ENCODE assay signal across 2 cellular contexts in the genomic region with DNA sequence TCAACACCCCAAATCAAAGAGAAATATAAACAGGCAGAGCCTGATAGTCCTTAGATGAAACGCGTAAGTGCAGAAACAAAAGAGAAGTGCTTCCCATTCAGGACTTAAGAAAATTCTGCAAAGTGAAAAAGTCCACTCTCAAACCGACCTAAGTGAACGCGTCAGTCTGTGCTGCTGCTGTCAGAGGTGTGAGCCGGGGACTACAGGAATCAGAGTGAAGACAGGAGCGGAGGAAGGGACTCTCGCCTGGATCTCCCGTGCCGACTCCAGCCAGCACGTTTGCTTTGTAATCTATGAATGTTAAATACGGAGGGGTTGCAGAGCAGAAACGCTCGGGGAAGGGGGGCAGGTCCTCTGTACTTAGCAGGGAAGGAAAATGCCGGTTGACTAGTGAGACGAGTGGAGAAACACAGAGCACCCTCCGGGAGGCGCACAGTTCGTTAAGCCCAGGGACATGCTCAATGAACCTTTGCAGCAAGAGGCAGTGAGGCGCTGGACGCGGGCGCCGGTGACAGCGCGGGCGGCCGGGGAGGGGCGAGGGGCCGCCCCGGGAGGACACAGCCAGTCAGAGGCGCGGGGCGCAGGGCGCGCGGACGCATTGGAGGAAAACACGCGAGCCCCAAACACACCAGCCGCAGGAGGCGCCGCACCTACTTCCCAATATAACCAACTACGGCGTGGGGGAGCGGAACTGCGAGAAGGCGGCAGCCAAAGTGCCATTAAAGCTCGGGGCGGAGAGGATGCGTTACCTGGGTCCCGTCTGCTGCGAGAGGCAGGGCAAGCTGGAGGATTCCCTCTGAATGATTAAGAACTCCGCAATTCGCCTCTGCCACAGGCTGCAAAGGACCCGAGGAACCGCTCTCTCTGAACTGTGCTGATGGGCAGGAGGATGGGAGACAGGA.
TF ChIP-seq lines count a peak whose summit lies in the region.

A gene (plus strand): TSS at position 626 of the 902 bp plus-strand sequence.

TF ChIP-seq in SK-N-SH, 30 proteins besides CTCF, POLR2A, EP300 and RAD21 (continued from another document):
- TF ChIP-seq, protein P1, sequence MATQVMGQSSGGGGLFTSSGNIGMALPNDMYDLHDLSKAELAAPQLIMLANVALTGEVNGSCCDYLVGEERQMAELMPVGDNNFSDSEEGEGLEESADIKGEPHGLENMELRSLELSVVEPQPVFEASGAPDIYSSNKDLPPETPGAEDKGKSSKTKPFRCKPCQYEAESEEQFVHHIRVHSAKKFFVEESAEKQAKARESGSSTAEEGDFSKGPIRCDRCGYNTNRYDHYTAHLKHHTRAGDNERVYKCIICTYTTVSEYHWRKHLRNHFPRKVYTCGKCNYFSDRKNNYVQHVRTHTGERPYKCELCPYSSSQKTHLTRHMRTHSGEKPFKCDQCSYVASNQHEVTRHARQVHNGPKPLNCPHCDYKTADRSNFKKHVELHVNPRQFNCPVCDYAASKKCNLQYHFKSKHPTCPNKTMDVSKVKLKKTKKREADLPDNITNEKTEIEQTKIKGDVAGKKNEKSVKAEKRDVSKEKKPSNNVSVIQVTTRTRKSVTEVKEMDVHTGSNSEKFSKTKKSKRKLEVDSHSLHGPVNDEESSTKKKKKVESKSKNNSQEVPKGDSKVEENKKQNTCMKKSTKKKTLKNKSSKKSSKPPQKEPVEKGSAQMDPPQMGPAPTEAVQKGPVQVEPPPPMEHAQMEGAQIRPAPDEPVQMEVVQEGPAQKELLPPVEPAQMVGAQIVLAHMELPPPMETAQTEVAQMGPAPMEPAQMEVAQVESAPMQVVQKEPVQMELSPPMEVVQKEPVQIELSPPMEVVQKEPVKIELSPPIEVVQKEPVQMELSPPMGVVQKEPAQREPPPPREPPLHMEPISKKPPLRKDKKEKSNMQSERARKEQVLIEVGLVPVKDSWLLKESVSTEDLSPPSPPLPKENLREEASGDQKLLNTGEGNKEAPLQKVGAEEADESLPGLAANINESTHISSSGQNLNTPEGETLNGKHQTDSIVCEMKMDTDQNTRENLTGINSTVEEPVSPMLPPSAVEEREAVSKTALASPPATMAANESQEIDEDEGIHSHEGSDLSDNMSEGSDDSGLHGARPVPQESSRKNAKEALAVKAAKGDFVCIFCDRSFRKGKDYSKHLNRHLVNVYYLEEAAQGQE (IDR thresholded peaks at IDR 0.05; ENCODE audit: low read depth, low read length) = no peak
- TF ChIP-seq, protein P2, sequence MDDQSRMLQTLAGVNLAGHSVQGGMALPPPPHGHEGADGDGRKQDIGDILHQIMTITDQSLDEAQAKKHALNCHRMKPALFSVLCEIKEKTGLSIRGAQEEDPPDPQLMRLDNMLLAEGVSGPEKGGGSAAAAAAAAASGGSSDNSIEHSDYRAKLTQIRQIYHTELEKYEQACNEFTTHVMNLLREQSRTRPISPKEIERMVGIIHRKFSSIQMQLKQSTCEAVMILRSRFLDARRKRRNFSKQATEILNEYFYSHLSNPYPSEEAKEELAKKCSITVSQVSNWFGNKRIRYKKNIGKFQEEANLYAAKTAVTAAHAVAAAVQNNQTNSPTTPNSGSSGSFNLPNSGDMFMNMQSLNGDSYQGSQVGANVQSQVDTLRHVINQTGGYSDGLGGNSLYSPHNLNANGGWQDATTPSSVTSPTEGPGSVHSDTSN (IDR thresholded peaks at IDR 0.05) = no peak
- TF ChIP-seq, protein P3, sequence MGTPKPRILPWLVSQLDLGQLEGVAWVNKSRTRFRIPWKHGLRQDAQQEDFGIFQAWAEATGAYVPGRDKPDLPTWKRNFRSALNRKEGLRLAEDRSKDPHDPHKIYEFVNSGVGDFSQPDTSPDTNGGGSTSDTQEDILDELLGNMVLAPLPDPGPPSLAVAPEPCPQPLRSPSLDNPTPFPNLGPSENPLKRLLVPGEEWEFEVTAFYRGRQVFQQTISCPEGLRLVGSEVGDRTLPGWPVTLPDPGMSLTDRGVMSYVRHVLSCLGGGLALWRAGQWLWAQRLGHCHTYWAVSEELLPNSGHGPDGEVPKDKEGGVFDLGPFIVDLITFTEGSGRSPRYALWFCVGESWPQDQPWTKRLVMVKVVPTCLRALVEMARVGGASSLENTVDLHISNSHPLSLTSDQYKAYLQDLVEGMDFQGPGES (IDR thresholded peaks at IDR 0.05; ENCODE audit: low read depth, low read length) = no peak
- no peak for TF ChIP-seq FOXM1 (IDR thresholded peaks at IDR 0.05; ENCODE audit: low read depth)
- TF ChIP-seq, protein P4, sequence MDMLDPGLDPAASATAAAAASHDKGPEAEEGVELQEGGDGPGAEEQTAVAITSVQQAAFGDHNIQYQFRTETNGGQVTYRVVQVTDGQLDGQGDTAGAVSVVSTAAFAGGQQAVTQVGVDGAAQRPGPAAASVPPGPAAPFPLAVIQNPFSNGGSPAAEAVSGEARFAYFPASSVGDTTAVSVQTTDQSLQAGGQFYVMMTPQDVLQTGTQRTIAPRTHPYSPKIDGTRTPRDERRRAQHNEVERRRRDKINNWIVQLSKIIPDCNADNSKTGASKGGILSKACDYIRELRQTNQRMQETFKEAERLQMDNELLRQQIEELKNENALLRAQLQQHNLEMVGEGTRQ (IDR thresholded peaks at IDR 0.05; ENCODE audit: borderline replicate concordance, low read depth, low read length) = no peak
- no peak for TF ChIP-seq TCF12 (IDR thresholded peaks at IDR 0.05)
- no peak for TF ChIP-seq SIN3A (IDR thresholded peaks at IDR 0.05; ENCODE audit: borderline replicate concordance, low read depth, low read length)
- TF ChIP-seq FOXJ3 (CRISPR knock-in tag; IDR thresholded peaks at IDR 0.05) = no peak
- TF ChIP-seq MEF2A (IDR thresholded peaks at IDR 0.05; ENCODE audit: borderline replicate concordance, low read depth) = no peak
- TF ChIP-seq CHD2 (IDR thresholded peaks at IDR 0.05; ENCODE audit: low read length, partially characterized antibody) = no peak
- TF ChIP-seq RCOR1 (IDR thresholded peaks at IDR 0.05; ENCODE audit: low read length) = no peak
- no peak for TF ChIP-seq YY1 (IDR thresholded peaks at IDR 0.05; ENCODE audit: low read depth)
- TF ChIP-seq TAF1 (IDR thresholded peaks at IDR 0.05; ENCODE audit: borderline replicate concordance, low read depth, low read length) = no peak
- no peak for TF ChIP-seq MXI1 (IDR thresholded peaks at IDR 0.05; ENCODE audit: low read depth, low read length)
- TF ChIP-seq TEAD4 (IDR thresholded peaks at IDR 0.05; ENCODE audit: borderline replicate concordance, insufficient read depth) = no peak
TF ChIP-seq in SK-N-SH: peak in this region for 0.

TF ChIP-seq in liver, 16 proteins besides CTCF, POLR2A, EP300 and RAD21 (continued from another document):
- TF ChIP-seq, protein P1 (IDR thresholded peaks at IDR 0.05) = no peak
- TF ChIP-seq JUND (IDR thresholded peaks at IDR 0.05) (no peak), RXRA (IDR thresholded peaks at IDR 0.05) (no peak), NR2F2 (IDR thresholded peaks at IDR 0.05) (no peak)
- TF ChIP-seq, protein P5, sequence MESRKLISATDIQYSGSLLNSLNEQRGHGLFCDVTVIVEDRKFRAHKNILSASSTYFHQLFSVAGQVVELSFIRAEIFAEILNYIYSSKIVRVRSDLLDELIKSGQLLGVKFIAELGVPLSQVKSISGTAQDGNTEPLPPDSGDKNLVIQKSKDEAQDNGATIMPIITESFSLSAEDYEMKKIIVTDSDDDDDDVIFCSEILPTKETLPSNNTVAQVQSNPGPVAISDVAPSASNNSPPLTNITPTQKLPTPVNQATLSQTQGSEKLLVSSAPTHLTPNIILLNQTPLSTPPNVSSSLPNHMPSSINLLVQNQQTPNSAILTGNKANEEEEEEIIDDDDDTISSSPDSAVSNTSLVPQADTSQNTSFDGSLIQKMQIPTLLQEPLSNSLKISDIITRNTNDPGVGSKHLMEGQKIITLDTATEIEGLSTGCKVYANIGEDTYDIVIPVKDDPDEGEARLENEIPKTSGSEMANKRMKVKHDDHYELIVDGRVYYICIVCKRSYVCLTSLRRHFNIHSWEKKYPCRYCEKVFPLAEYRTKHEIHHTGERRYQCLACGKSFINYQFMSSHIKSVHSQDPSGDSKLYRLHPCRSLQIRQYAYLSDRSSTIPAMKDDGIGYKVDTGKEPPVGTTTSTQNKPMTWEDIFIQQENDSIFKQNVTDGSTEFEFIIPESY (IDR thresholded peaks at IDR 0.05) = no peak
- TF ChIP-seq, protein P6, sequence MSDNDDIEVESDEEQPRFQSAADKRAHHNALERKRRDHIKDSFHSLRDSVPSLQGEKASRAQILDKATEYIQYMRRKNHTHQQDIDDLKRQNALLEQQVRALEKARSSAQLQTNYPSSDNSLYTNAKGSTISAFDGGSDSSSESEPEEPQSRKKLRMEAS (IDR thresholded peaks at IDR 0.05) = no peak
